ENCODE assay signal across 11 cellular contexts in the genomic region with DNA sequence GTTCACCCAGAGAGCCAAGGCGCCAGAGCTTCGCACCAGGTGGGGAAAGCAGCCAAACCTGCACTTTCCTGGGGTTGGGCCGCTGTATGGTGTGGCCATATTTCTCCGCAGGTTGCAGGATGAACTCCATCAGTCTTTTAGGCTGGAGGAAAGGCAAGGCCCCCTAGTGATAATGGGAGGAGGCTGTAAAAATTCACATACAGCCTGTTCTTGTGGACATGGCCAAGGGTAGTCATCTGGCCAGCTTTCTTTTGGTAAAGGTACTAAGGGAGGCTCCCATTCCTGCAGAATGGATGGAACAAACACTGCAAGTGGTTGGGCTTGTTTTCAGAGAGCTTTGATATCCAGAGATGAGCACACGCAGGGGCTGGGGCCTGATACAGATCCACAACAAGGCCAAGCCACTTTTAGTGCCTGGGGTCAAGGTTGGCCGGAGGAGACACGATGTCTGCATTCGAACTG. TPM values are rescaled to one million over a fixed set of nuclear protein-coding genes. Genes with fewer than 3 reads are reported as not detected.
DNase-seq lines count a peak whose midpoint lies in the region; ATAC-seq, FAIRE-seq and TF ChIP-seq lines count a peak whose summit lies in the region.
"Had no signal": no experiment of that assay in that cellular context is flagged by ENCODE, and none has a peak within 500 bp of the region (broad histone marks: within the 10 kb centered on the region; RNA-seq: fewer than 3 reads in every experiment).

No MANE protein-coding gene starts in this region.

- H3K4me2 ChIP-seq in HCT116 (ENCODE audit: low read length) = peak overlapping the region; percentile 80
- H3K4me2 ChIP-seq in K562 (ENCODE audit: insufficient read depth, low read length) = peak overlapping the region; percentile 72
- peak overlapping the region; percentile 71 for H3K4me2 ChIP-seq in smooth muscle cell

- no peaks in the 10 kb centered on the region for H3K9me3 Mint-ChIP-seq in endothelial cell (ENCODE audit: unreplicated experiment)
- H3K9me3 Mint-ChIP-seq: activated T-helper 17 cell treated with anti-CD3 and anti-CD28 coated beads, Interleukin-2, amount 50 U/mL, for 72 hours had no signal

- H3K27me3 ChIP-seq in HCT116 (ENCODE audit: insufficient read depth, low read length) = no peaks in the 10 kb centered on the region
- no peaks in the 10 kb centered on the region for H3K27me3 ChIP-seq in K562 (ENCODE audit: control insufficient read depth in 2 of 2, insufficient read depth in 2 of 2, low read length in 2 of 2)
- no peaks in the 10 kb centered on the region for H3K27me3 ChIP-seq in smooth muscle cell (ENCODE audit: low read depth)

- FAIRE-seq in K562 (lab: Jason Lieb, UNC) (no peak), kidney (lab: Jason Lieb, UNC) (no peak)

- no peaks in the 10 kb centered on the region for H3K36me3 Mint-ChIP-seq in endothelial cell (ENCODE audit: low read depth, unreplicated experiment)

- 59% methylated on average over 7 of the region's 8 CpGs for WGBS in K562 (ENCODE audit: insufficient coverage, low coverage, missing lambda C conversion rate)
- WGBS in smooth muscle cell (ENCODE audit: low lambda C conversion rate) = 49% methylated on average over 8 of the region's 8 CpGs

- H3K4me3 ChIP-seq in HCT116 (replicated peaks in 1 of 2; ENCODE audit: low read depth in 1 of 2, low read length in 2 of 2) (peak overlapping the region; percentile 45 to 57), K562 (no peak overlapping the region), kidney (ENCODE audit: low read length in 2 of 2) (peak overlapping the region in 1 of 2 donors; percentile 11), smooth muscle cell (no peak overlapping the region)

- no peaks in the 10 kb centered on the region for H3K9me2 ChIP-seq in HCT116 (ENCODE audit: insufficient read depth)

- POLR2A ChIA-PET in HCT116 (lab: Charles Lee) (interaction anchor here (1.6 to 2.5 kb wide), 2 partner anchors 114 to 232 kb away, joined by 6 to 16 read pairs; a partner anchor contains a TSS), K562 (lab: Yijun Ruan, JAX) (interaction anchor here (0.6 kb wide), 1 partner anchor 50 kb away, joined by 3 read pairs; no protein-coding TSS in a partner anchor)

- peaks cover 20% of the 10 kb centered on the region for H3F3A ChIP-seq in smooth muscle cell (ENCODE audit: low read depth)

- H2AFZ ChIP-seq in HCT116 (ENCODE audit: low read depth, low read length, poor library complexity, severe bottlenecking) = no peak overlapping the region
- peak overlapping the region; percentile 76 for H2AFZ ChIP-seq in K562 (ENCODE audit: low read depth, low read length)
- no peak overlapping the region for H2AFZ ChIP-seq in smooth muscle cell (ENCODE audit: low read depth)

- peaks cover 6% of the 10 kb centered on the region for H3K4me1 Mint-ChIP-seq in endothelial cell (ENCODE audit: unreplicated experiment)
- H3K4me1 Mint-ChIP-seq: activated T-helper 17 cell treated with anti-CD3 and anti-CD28 coated beads, Interleukin-2, amount 50 U/mL, for 72 hours had no signal

- in situ Hi-C loops in K562 (cut with MboI) = no loop called here

- TF ChIP-seq RAD21 in HCT116 (IDR thresholded peaks at IDR 0.05; ENCODE audit: low read depth) (no peak), K562 (CRISPR knock-in tag; conservative IDR thresholded peaks at IDR 0.05 in 1 of 2, IDR thresholded peaks at IDR 0.05 in 1 of 2) (0 out of 4 replicates have a peak, but pooled peaks of 1 of the 2 experiments have one; percentile 12)

- ATAC-seq in HCT116 = peak; percentile 17
- ATAC-seq in K562 = peak; percentile 37; the same call in 2 of the 3 replicates
- no peak for ATAC-seq in HG03196 (IDR thresholded peaks at IDR 0.05; ENCODE audit: unreplicated experiment)
- ATAC-seq: activated T-helper 17 cell treated with anti-CD3 and anti-CD28 coated beads, Interleukin-2, amount 50 U/mL, for 72 hours; T-helper 17 cell had no signal

- H3K27ac Mint-ChIP-seq in endothelial cell (ENCODE audit: unreplicated experiment) = no peak overlapping the region
- H3K27ac Mint-ChIP-seq: activated T-helper 17 cell treated with anti-CD3 and anti-CD28 coated beads, Interleukin-2, amount 50 U/mL, for 72 hours; T-helper 17 cell had no signal

- H3K9me3 ChIP-seq in HCT116 (ENCODE audit: control insufficient read depth in 1 of 2, insufficient read depth in 1 of 2, low read depth in 1 of 2, low read length in 2 of 2) (no peaks in the 10 kb centered on the region), K562 (replicated peaks; ENCODE audit: control insufficient read depth, insufficient read depth, low read depth, low read length) (no peaks in the 10 kb centered on the region), kidney (ENCODE audit: control insufficient read depth in 1 of 2, low read length in 2 of 2) (no peaks in the 10 kb centered on the region), smooth muscle cell (replicated peaks; ENCODE audit: low read depth) (no peaks in the 10 kb centered on the region)

- no peak for TF ChIP-seq POLR2A in HCT116 (IDR thresholded peaks at IDR 0.05; ENCODE audit: borderline replicate concordance, extremely low read depth, insufficient read depth, insufficient read length)
- no peak for TF ChIP-seq POLR2A in K562 (conservative IDR thresholded peaks at IDR 0.05)

- CTCF ChIA-PET in HCT116 (lab: Charles Lee) (interaction anchor here (1.0 to 2.0 kb wide), 3 partner anchors 8 to 176 kb away, joined by 4 to 26 read pairs (median 7); no protein-coding TSS in a partner anchor), K562 (lab: Yijun Ruan, JAX; ENCODE audit: low intra/inter-chr PET ratio) (no interaction called here)

- H3K36me3 ChIP-seq in HCT116 (ENCODE audit: control insufficient read depth in 1 of 2, insufficient read depth in 2 of 2, low read length in 2 of 2) = no peaks in the 10 kb centered on the region
- H3K36me3 ChIP-seq in K562 (ENCODE audit: control insufficient read depth, insufficient read depth, low read length) = no peaks in the 10 kb centered on the region
- no peaks in the 10 kb centered on the region for H3K36me3 ChIP-seq in kidney (ENCODE audit: control insufficient read depth in 1 of 2, insufficient read depth in 2 of 2, low read length in 2 of 2)
- no peaks in the 10 kb centered on the region for H3K36me3 ChIP-seq in smooth muscle cell (ENCODE audit: low read depth)

- H3K27ac ChIP-seq in HCT116 (ENCODE audit: low read depth, low read length) (peak overlapping the region; percentile 97), K562 (ENCODE audit: extremely low read depth, low read depth, low read length) (peak overlapping the region; percentile 89; the same call in 2 of the 3 replicates), kidney (ENCODE audit: low read depth in 2 of 2, low read length in 2 of 2) (peak overlapping the region; percentile 97 to 98), smooth muscle cell (ENCODE audit: low read depth) (peak overlapping the region; percentile 96)

- no TSS peak for BruUV-seq in HCT116 (replicated peaks; lab: Mats Ljungman, UMichigan)
- BruUV-seq in K562 (replicated peaks; lab: Mats Ljungman, UMichigan) = no TSS peak

- peak overlapping the region; percentile 68 for H3K9ac ChIP-seq in HCT116 (ENCODE audit: low read length)
- peak overlapping the region; percentile 70 to 79; a peak in 2 of 4 replicates for H3K9ac ChIP-seq in K562 (ENCODE audit: insufficient read depth in 1 of 2, low read depth in 2 of 2, low read length in 2 of 2)
- peak overlapping the region in 1 of 2 donors; percentile 60 for H3K9ac ChIP-seq in kidney (ENCODE audit: low read length in 2 of 2)
- peak overlapping the region; percentile 92 for H3K9ac ChIP-seq in smooth muscle cell (ENCODE audit: low read depth)

- no peak overlapping the region for H3K4me3 Mint-ChIP-seq in endothelial cell (ENCODE audit: unreplicated experiment)

- 0 out of 6 replicates have a peak, but pooled peaks of 1 of the 3 experiments have one; percentile 3 for TF ChIP-seq CTCF in HCT116 (IDR thresholded peaks at IDR 0.05 in 2 of 3, conservative IDR thresholded peaks at IDR 0.05 in 1 of 3; ENCODE audit: borderline replicate concordance in 1 of 3, insufficient read depth in 1 of 3, low read depth in 2 of 3, low read length in 2 of 3)
- TF ChIP-seq CTCF in K562 (IDR thresholded peaks at IDR 0.05 in 2 of 3, conservative IDR thresholded peaks at IDR 0.05 in 1 of 3; ENCODE audit: insufficient read depth in 2 of 3, low read depth in 1 of 3, low read length in 3 of 3) = peak in 1 of 3 experiments; percentile 18; a peak in 1 of 6 replicates
- TF ChIP-seq CTCF in kidney (IDR thresholded peaks at IDR 0.05; ENCODE audit: borderline replicate concordance, extremely low read depth, insufficient read depth) = no peak
- TF ChIP-seq CTCF in smooth muscle cell (IDR thresholded peaks at IDR 0.05; ENCODE audit: borderline replicate concordance, insufficient read depth, poor library complexity, severe bottlenecking) = no peak
- no peak for TF ChIP-seq CTCF in endothelial cell (IDR thresholded peaks at IDR 0.05; ENCODE audit: unreplicated experiment)

- no peak for DNase-seq in HCT116 (ENCODE audit: low read depth, low spot score)
- DNase-seq in K562 (ENCODE audit: extremely low read depth in 1 of 4, low spot score in 3 of 4) = peak in 1 of 4 experiments; percentile 24
- no peak for DNase-seq in kidney
- no peak for DNase-seq in smooth muscle cell (lab: John Stamatoyannopoulos, UW; ENCODE audit: unreplicated experiment)
- no peak for DNase-seq in stimulated activated CD8-positive, alpha-beta memory T cell treated with anti-CD3 and anti-CD28 coated beads, Interleukin-4, amount 100 ng/mL, for 48 hours
- no peak for DNase-seq in endothelial cell (ENCODE audit: low spot score)
- no peak for DNase-seq in activated CD4-positive, CD25-positive, alpha-beta regulatory T cell (lab: John Stamatoyannopoulos, UW)
- DNase-seq: NCI-H1436 treated with DMSO at 0.1 percent for 48 hours, T-helper 17 cell had no signal

- H4K20me1 ChIP-seq in HCT116 (ENCODE audit: insufficient read depth) (no peaks in the 10 kb centered on the region), K562 (replicated peaks; ENCODE audit: control insufficient read depth, insufficient read depth, low read length) (no peaks in the 10 kb centered on the region), smooth muscle cell (ENCODE audit: low read depth) (no peaks in the 10 kb centered on the region)

- RAD21 ChIA-PET in HCT116 (lab: Charles Lee; ENCODE audit: low non-redundant PET in 1 of 2, low total read pairs in 2 of 2, uncharacterized antibody in 2 of 2, unreplicated experiment in 2 of 2) = interaction anchor here (0.9 to 2.0 kb wide), 4 partner anchors 8 to 149 kb away, joined by 3 to 7 read pairs (median 4); a partner anchor contains a TSS

- H3K27me3 Mint-ChIP-seq in endothelial cell (ENCODE audit: unreplicated experiment) = no peaks in the 10 kb centered on the region

- peaks cover 15% of the 10 kb centered on the region; the same call in 1 of the 2 replicates for H3K79me2 ChIP-seq in HCT116 (ENCODE audit: insufficient read depth, low read length)
- H3K79me2 ChIP-seq in K562 (ENCODE audit: control insufficient read depth, insufficient read depth, low read length) = no peaks in the 10 kb centered on the region; the same call in 1 of the 3 replicates
- H3K79me2 ChIP-seq in smooth muscle cell (ENCODE audit: low read depth) = no peaks in the 10 kb centered on the region

- peaks cover 52 to 67% of the 10 kb centered on the region in 2 experiments for H3K4me1 ChIP-seq in HCT116 (ENCODE audit: control insufficient read depth in 1 of 2, insufficient read depth in 2 of 2, low read length in 2 of 2)
- H3K4me1 ChIP-seq in K562 (replicated peaks in 1 of 2; ENCODE audit: control insufficient read depth in 2 of 2, insufficient read depth in 2 of 2, low read length in 2 of 2) = peaks cover 25 to 37% of the 10 kb centered on the region in 2 experiments
- peaks cover 36 to 61% of the 10 kb centered on the region in 2 donors for H3K4me1 ChIP-seq in kidney (ENCODE audit: control insufficient read depth in 1 of 2, insufficient read depth in 1 of 2, low read depth in 1 of 2, low read length in 2 of 2)
- peaks cover 25% of the 10 kb centered on the region for H3K4me1 ChIP-seq in smooth muscle cell (ENCODE audit: low read depth)

- H3K9me1 ChIP-seq in K562 (ENCODE audit: control insufficient read depth, insufficient read depth, low read length) = no peaks in the 10 kb centered on the region

- intact Hi-C loops in HCT116 (cut with micrococcal nuclease) (no loop called here), K562 (cut with micrococcal nuclease) (no loop called here), kidney (cut with DNase I) (no loop called here)

- no peak for TF ChIP-seq EP300 in K562 (IDR thresholded peaks at IDR 0.05; ENCODE audit: low read length)

RNA-seq across cellular contexts. Expression of a gene that starts 29.6 kb away (rescaled TPM):
- not detected for total RNA-seq in HCT116 (2021; ENCODE audit: unreplicated experiment)
- not detected in 2 replicates for polyA plus RNA-seq in HCT116 (2012)
- total RNA-seq in K562 (2011; cell fraction: chromatin; rRNA removed; ENCODE audit: low replicate concordance) = not detected in 2 replicates
- total RNA-seq in K562 (2011; cell fraction: nucleolus; rRNA removed) = not detected in 2 replicates
- not detected in 2 replicates for total RNA-seq in K562 (2011; cell fraction: nucleoplasm; rRNA removed)
- not detected in 2 replicates for total RNA-seq in K562 (2014; rRNA removed)
- not detected in 2 replicates for total RNA-seq in K562 (2014; rRNA removed; fragmentation: Illumina TruSeq; extraction: Trizol)
- total RNA-seq in K562 (2015; rRNA removed; fragmentation: Illumina TruSeq; extraction: Trizol) = not detected in 2 replicates
- total RNA-seq in K562 (2021) = not detected in 2 replicates
- polyA plus RNA-seq in K562 (2011; rRNA removed) = not detected in 2 replicates
- polyA plus RNA-seq in K562 (2011; cell fraction: cytosol; rRNA removed) = not detected in 2 replicates
- not detected in 2 replicates for polyA plus RNA-seq in K562 (2011; cell fraction: nucleus; rRNA removed)
- polyA plus RNA-seq in K562 (2012) = not detected in 2 replicates
- not detected in 2 replicates for polyA plus RNA-seq in K562 (2014; fragmentation: Illumina TruSeq; extraction: Trizol)
- polyA plus RNA-seq in K562 (2014; fragmentation: Nextera tagmentation; extraction: Ambion mirVana) = not detected
- not detected in 2 replicates for polyA plus RNA-seq in K562 (2014; rRNA removed)
- not detected in 2 replicates for polyA minus RNA-seq in K562 (2011; rRNA and poly(A)+ RNA removed)
- not detected in 2 replicates for polyA minus RNA-seq in K562 (2011; cell fraction: cytosol; rRNA and poly(A)+ RNA removed)
- polyA minus RNA-seq in K562 (2011; cell fraction: nucleus; rRNA and poly(A)+ RNA removed) = not detected in 2 replicates
- total RNA-seq in kidney = not detected
- polyA plus RNA-seq in kidney (ENCODE audit: insufficient read depth, low read depth, low replicate concordance) = not detected
- not detected in 2 replicates for total RNA-seq in smooth muscle cell
- not detected in 2 replicates for polyA plus RNA-seq in smooth muscle cell
- not detected for total RNA-seq in endothelial cell (ENCODE audit: unreplicated experiment)
- total RNA-seq: activated T-helper 17 cell treated with anti-CD3 and anti-CD28 coated beads, Interleukin-2, amount 50 U/mL, for 72 hours; T-helper 17 cell had no signal

RNA-seq across cellular contexts. Expression of a gene that starts 40.8 kb away (rescaled TPM):
- total RNA-seq in HCT116 (2021; ENCODE audit: unreplicated experiment) = 31.9 TPM
- 15.5 and 17.5 TPM in 2 replicates for polyA plus RNA-seq in HCT116 (2012)
- 3.6 and 5.0 TPM in 2 replicates for total RNA-seq in K562 (2011; cell fraction: chromatin; rRNA removed; ENCODE audit: low replicate concordance)
- 4.2 and 4.5 TPM in 2 replicates for total RNA-seq in K562 (2011; cell fraction: nucleolus; rRNA removed)
- total RNA-seq in K562 (2011; cell fraction: nucleoplasm; rRNA removed) = 5.6 and 6.4 TPM in 2 replicates
- total RNA-seq in K562 (2014; rRNA removed) = 3.8 and 5.1 TPM in 2 replicates
- 3.8 and 4.3 TPM in 2 replicates for total RNA-seq in K562 (2014; rRNA removed; fragmentation: Illumina TruSeq; extraction: Trizol)
- 5.0 and 6.1 TPM in 2 replicates for total RNA-seq in K562 (2015; rRNA removed; fragmentation: Illumina TruSeq; extraction: Trizol)
- 8.8 and 11.5 TPM in 2 replicates for total RNA-seq in K562 (2021)
- 2.2 and 3.2 TPM in 2 replicates for polyA plus RNA-seq in K562 (2011; rRNA removed)
- polyA plus RNA-seq in K562 (2011; cell fraction: cytosol; rRNA removed) = 3.2 and 6.4 TPM in 2 replicates
- 1.1 and 3.0 TPM in 2 replicates for polyA plus RNA-seq in K562 (2011; cell fraction: nucleus; rRNA removed)
- polyA plus RNA-seq in K562 (2012) = 6.8 and 12.0 TPM in 2 replicates
- 8.9 and 10.1 TPM in 2 replicates for polyA plus RNA-seq in K562 (2014; fragmentation: Illumina TruSeq; extraction: Trizol)
- polyA plus RNA-seq in K562 (2014; fragmentation: Nextera tagmentation; extraction: Ambion mirVana) = 1 to 10 TPM in 1 of 2 experiments, under 1 TPM in 1; 0.69 to 1.3 TPM
- 4.5 and 4.9 TPM in 2 replicates for polyA plus RNA-seq in K562 (2014; rRNA removed)
- 1.3 and 2.4 TPM in 2 replicates for polyA minus RNA-seq in K562 (2011; rRNA and poly(A)+ RNA removed)
- 2.7 and 4.5 TPM in 2 replicates for polyA minus RNA-seq in K562 (2011; cell fraction: cytosol; rRNA and poly(A)+ RNA removed)
- 0.33 and 0.54 TPM in 2 replicates for polyA minus RNA-seq in K562 (2011; cell fraction: nucleus; rRNA and poly(A)+ RNA removed)
- total RNA-seq in kidney = 16.2 TPM
- polyA plus RNA-seq in kidney (ENCODE audit: insufficient read depth, low read depth, low replicate concordance) = 9.3 TPM
- total RNA-seq in smooth muscle cell = 6.8 and 7.8 TPM in 2 replicates
- 6.0 and 9.9 TPM in 2 replicates for polyA plus RNA-seq in smooth muscle cell
- total RNA-seq in endothelial cell (ENCODE audit: unreplicated experiment) = 3.1 TPM

Comparison
In these comparisons a context has a peak if more than half of its experiments do, and no peak if none do; other contexts are left out.
1. H3K4me3 ChIP-seq: peak in HCT116 (2 of 2); none in K562 (single experiment) and smooth muscle cell (single experiment).
2. Peak in every context shown above with its lines, with median percentiles within 50 percentile points of each other: H3K27ac ChIP-seq and H3K4me2 ChIP-seq.